In genomic region chr6:134182528-134182927, GRCh38 we compare ENCODE assay signal across 25 cellular contexts.
DNase-seq lines count a peak whose midpoint lies in the region; ATAC-seq and TF ChIP-seq lines count a peak whose summit lies in the region.
"Had no signal": no experiment of that assay in that cellular context is flagged by ENCODE, and none has a peak within 500 bp of the region (broad histone marks: within the 10 kb centered on the region; RNA-seq: fewer than 3 reads in every experiment).

No MANE protein-coding gene starts in this region.

- DNase-seq in NCI-H510A treated with DMSO at 0.1 percent for 48 hours (lab: John Stamatoyannopoulos, UW): peak; percentile 16
- DNase-seq in NCI-H510A (lab: John Stamatoyannopoulos, UW): no peak
- DNase-seq in WERI-Rb-1: peak; percentile 74
- DNase-seq in activated CD4-positive, alpha-beta T cell treated with anti-CD3 and anti-CD28 coated beads for 1 hour: no peak
- DNase-seq in activated CD4-positive, alpha-beta T cell treated with anti-CD3 and anti-CD28 coated beads for 4 hours: no peak
- DNase-seq in activated CD8-positive, alpha-beta memory T cell treated with anti-CD3 and anti-CD28 coated beads, Interleukin-2, amount 10 ng/mL, durations not matched to agents 7 days and 5 days: no peak
- DNase-seq: activated B cell treated with CpG ODN at 0.5 μM for 24 hours; activated CD8-positive, alpha-beta T cell treated with anti-CD3 and anti-CD28 coated beads for 36 hours; activated T-cell treated with anti-CD3 and anti-CD28 coated beads, Interleukin-2, amount 50 U/mL, for 24 hours; glutamatergic neuron; left cardiac atrium; NCI-H1694 treated with DMSO at 0.1 percent for 48 hours; NCI-H226; RPMI8226; stimulated activated CD4-positive, alpha-beta T cell treated with anti-CD3 and anti-CD28 coated beads, Interleukin-4, amount 100 ng/mL, for 24 hours; stimulated activated naive CD4-positive, alpha-beta T cell treated with Interleukin-2 at 50 U/mL for 16 hours; T-helper 9 cell; transverse colon had no signal

- no peaks in the 10 kb centered on the region for H3K36me3 Mint-ChIP-seq in activated CD8-positive, alpha-beta memory T cell treated with anti-CD3 and anti-CD28 coated beads, Interleukin-2, amount 10 ng/mL, durations not matched to agents 7 days and 5 days
- H3K36me3 Mint-ChIP-seq: memory B cell had no signal

- no peak for ATAC-seq in HG03457 (IDR thresholded peaks at IDR 0.05; ENCODE audit: unreplicated experiment)
- ATAC-seq in activated CD8-positive, alpha-beta memory T cell treated with anti-CD3 and anti-CD28 coated beads, Interleukin-2, amount 10 ng/mL, durations not matched to agents 7 days and 5 days: no peak
- ATAC-seq: activated CD8-positive, alpha-beta T cell treated with anti-CD3 and anti-CD28 coated beads for 36 hours; left cardiac atrium; SK-N-SH treated with all-trans-retinoic acid at 6 μM for 48 hours had no signal

- H3K36me3 ChIP-seq in WERI-Rb-1: no peaks in the 10 kb centered on the region
- H3K36me3 ChIP-seq: HAP-1, transverse colon had no signal

- no peaks in the 10 kb centered on the region for H3K27me3 Mint-ChIP-seq in activated CD8-positive, alpha-beta memory T cell treated with anti-CD3 and anti-CD28 coated beads, Interleukin-2, amount 10 ng/mL, durations not matched to agents 7 days and 5 days
- H3K27me3 Mint-ChIP-seq: activated B cell treated with CpG ODN at 0.5 μM for 24 hours; activated CD8-positive, alpha-beta T cell treated with anti-CD3 and anti-CD28 coated beads for 36 hours; activated T-cell treated with anti-CD3 and anti-CD28 coated beads, Interleukin-2, amount 50 U/mL, for 24 hours; memory B cell had no signal

- no peak overlapping the region for H3K27ac Mint-ChIP-seq in activated CD8-positive, alpha-beta memory T cell treated with anti-CD3 and anti-CD28 coated beads, Interleukin-2, amount 10 ng/mL, durations not matched to agents 7 days and 5 days
- H3K27ac Mint-ChIP-seq: activated B cell treated with CpG ODN at 0.5 μM for 24 hours; activated CD8-positive, alpha-beta T cell treated with anti-CD3 and anti-CD28 coated beads for 36 hours; activated T-cell treated with anti-CD3 and anti-CD28 coated beads, Interleukin-2, amount 50 U/mL, for 24 hours; memory B cell had no signal

- peaks cover 15% of the 10 kb centered on the region for H3K4me1 Mint-ChIP-seq in activated CD8-positive, alpha-beta memory T cell treated with anti-CD3 and anti-CD28 coated beads, Interleukin-2, amount 10 ng/mL, durations not matched to agents 7 days and 5 days

- no peak overlapping the region for H3K4me3 Mint-ChIP-seq in activated CD8-positive, alpha-beta memory T cell treated with anti-CD3 and anti-CD28 coated beads, Interleukin-2, amount 10 ng/mL, durations not matched to agents 7 days and 5 days
- H3K4me3 Mint-ChIP-seq: activated B cell treated with CpG ODN at 0.5 μM for 24 hours; activated CD8-positive, alpha-beta T cell treated with anti-CD3 and anti-CD28 coated beads for 36 hours; activated T-cell treated with anti-CD3 and anti-CD28 coated beads, Interleukin-2, amount 50 U/mL, for 24 hours; memory B cell had no signal

- no peak for TF ChIP-seq CTCF in WERI-Rb-1 (IDR thresholded peaks at IDR 0.05; ENCODE audit: low read depth, low read length)

- H3K27ac ChIP-seq in WERI-Rb-1 (peak overlapping the region; percentile 45), layer of hippocampus (ENCODE audit: low read depth, low read length) (peak overlapping the region; percentile 49)
- H3K27ac ChIP-seq: coronary artery, KMS-11, transverse colon had no signal

- H3K27me3 ChIP-seq in WERI-Rb-1 (ENCODE audit: insufficient read depth, low read depth, severe bottlenecking) (no peaks in the 10 kb centered on the region), layer of hippocampus (ENCODE audit: control insufficient read depth, insufficient read depth, low read length) (no peaks in the 10 kb centered on the region)
- H3K27me3 ChIP-seq: transverse colon had no signal

- H3K9me3 ChIP-seq in WERI-Rb-1 (ENCODE audit: severe bottlenecking): no peaks in the 10 kb centered on the region
- H3K9me3 ChIP-seq: HAP-1, transverse colon had no signal

- CTCF ChIA-PET in activated CD8-positive, alpha-beta memory T cell treated with anti-CD3 and anti-CD28 coated beads, Interleukin-2, amount 10 ng/mL, durations not matched to agents 7 days and 5 days (lab: Charles Lee): interaction anchor here (0.8 kb wide), 1 partner anchor 11 kb away, joined by 3 read pairs; no protein-coding TSS in a partner anchor

- H3K9me3 Mint-ChIP-seq in activated CD8-positive, alpha-beta memory T cell treated with anti-CD3 and anti-CD28 coated beads, Interleukin-2, amount 10 ng/mL, durations not matched to agents 7 days and 5 days (ENCODE audit: low read depth): no peaks in the 10 kb centered on the region
- H3K9me3 Mint-ChIP-seq: activated B cell treated with CpG ODN at 0.5 μM for 24 hours; activated CD8-positive, alpha-beta T cell treated with anti-CD3 and anti-CD28 coated beads for 36 hours; activated T-cell treated with anti-CD3 and anti-CD28 coated beads, Interleukin-2, amount 50 U/mL, for 24 hours; memory B cell had no signal

- no peak overlapping the region for H3K4me3 ChIP-seq in WERI-Rb-1 (ENCODE audit: low read depth, low read length)
- H3K4me3 ChIP-seq: coronary artery, HAP-1, transverse colon had no signal

Comparison
In these comparisons a context has a peak if more than half of its experiments do, and no peak if none do; other contexts are left out.
1. DNase-seq: peak in NCI-H510A treated with DMSO at 0.1 percent for 48 hours (single experiment) and WERI-Rb-1 (single experiment); none in NCI-H510A (single experiment), activated CD4-positive, alpha-beta T cell treated with anti-CD3 and anti-CD28 coated beads for 1 hour (single experiment), activated CD4-positive, alpha-beta T cell treated with anti-CD3 and anti-CD28 coated beads for 4 hours (0 of 2) and activated CD8-positive, alpha-beta memory T cell treated with anti-CD3 and anti-CD28 coated beads, Interleukin-2, amount 10 ng/mL, durations not matched to agents 7 days and 5 days (single experiment).